Comparison of ENCODE assay signal across 8 cellular contexts in genomic region chr14:24442240-24443052, GRCh38. TPM values are rescaled to one million over a fixed set of nuclear protein-coding genes. Genes with fewer than 3 reads are reported as not detected.
DNase-seq lines count a peak whose midpoint lies in the region; ATAC-seq and TF ChIP-seq lines count a peak whose summit lies in the region.

TSS of gene SDR39U1 (minus strand) at chr14:24442776. CDS start at chr14:24442769, 7 bp downstream.

- H3K27me3 ChIP-seq in right cardiac atrium (ENCODE audit: control insufficient read depth, insufficient read depth): no peaks in the 10 kb centered on the region
- no peaks in the 10 kb centered on the region for H3K27me3 ChIP-seq in uterus

- H3K27ac ChIP-seq in right cardiac atrium (ENCODE audit: low read length): peak within 1 kb of the TSS; percentile 100
- H3K27ac ChIP-seq in uterus: peak within 1 kb of the TSS; percentile 99 to 100

- H3K4me3 ChIP-seq in right cardiac atrium (ENCODE audit: low read length) (peak within 1 kb of the TSS; percentile 80), uterus (peak within 1 kb of the TSS; percentile 55 to 83)

- H3K36me3 ChIP-seq in uterus: no peaks in the 10 kb centered on the region

- DNase-seq in NCI-H187 treated with DMSO at 0.1 percent for 48 hours (lab: John Stamatoyannopoulos, UW): peak; percentile 97
- peak; percentile 70 to 99 (median 96) for DNase-seq in anterior cingulate cortex (lab: John Stamatoyannopoulos, UW)
- peak; percentile 97 to 98 (median 98) for DNase-seq in right cardiac atrium
- peak; percentile 96 for DNase-seq in pulmonary artery endothelial cell (ENCODE audit: low read depth, low spot score)
- DNase-seq in uterus: peak; percentile 97 to 99

- H3K9me3 ChIP-seq in right cardiac atrium (ENCODE audit: control insufficient read depth, low read length) (no peaks in the 10 kb centered on the region), uterus (no peaks in the 10 kb centered on the region)

- under 1% methylated on average over 52 of the region's 52 CpGs for WGBS in right cardiac atrium

- ATAC-seq in GM18499 (IDR thresholded peaks at IDR 0.05; ENCODE audit: insufficient read depth, unreplicated experiment) (peak; percentile 90), HG02943 (IDR thresholded peaks at IDR 0.05; ENCODE audit: low read depth, unreplicated experiment) (peak; percentile 85), right cardiac atrium (peak; percentile 92 to 94)

- peak in 2 of 4 experiments; percentile 3 to 16 for TF ChIP-seq CTCF in uterus (IDR thresholded peaks at IDR 0.05)

- H3K4me1 ChIP-seq in right cardiac atrium (ENCODE audit: control insufficient read depth, insufficient read depth, low read length) (no peaks in the 10 kb centered on the region), uterus (peaks cover 6 to 10% of the 10 kb centered on the region in 2 donors)

- TF ChIP-seq POLR2A in uterus (IDR thresholded peaks at IDR 0.05): peak; percentile 87 to 93

- intact Hi-C loops in T-helper 2 cell treated with Interferon-gamma antibody and Interleukin-4, amounts not matched to agents 100 ng/mL and 5 ng/mL, for 36 hours (cut with micrococcal nuclease): loop anchor here (1.0 to 5.0 kb wide), 7 partner anchors 11 to 245 kb away; partner anchors contain the start of genes CHMP4A, GMPR2, NEDD8 and RABGGTA
- intact Hi-C loops in right cardiac atrium (cut with DNase I): no loop called here
- intact Hi-C loops in uterus (cut with DNase I; ENCODE audit: low total_unique reads): no loop called here

RNA-seq across cellular contexts. Expression of gene SDR39U1, which starts in this region (rescaled TPM):
- total RNA-seq in T-helper 2 cell treated with Interferon-gamma antibody and Interleukin-4, amounts not matched to agents 100 ng/mL and 5 ng/mL, for 36 hours: 48.2 and 56.4 TPM in 2 replicates
- total RNA-seq in right cardiac atrium (100 to 1,000 TPM in 1 of 4 donors, 10 to 100 TPM in 3; 74.6 to 101 (median 94.4) TPM), pulmonary artery endothelial cell (10.4 TPM in 2 replicates), uterus (10 to 100 TPM; 12.8 to 87.5 (median 33.0) TPM)
- 128 TPM for polyA plus RNA-seq in right cardiac atrium

Comparison
In these comparisons a context has a peak if more than half of its experiments do, and no peak if none do; other contexts are left out.
1. Peak in every context shown above with its lines: DNase-seq, ATAC-seq, H3K4me3 ChIP-seq and H3K27ac ChIP-seq.